In the genomic region with DNA sequence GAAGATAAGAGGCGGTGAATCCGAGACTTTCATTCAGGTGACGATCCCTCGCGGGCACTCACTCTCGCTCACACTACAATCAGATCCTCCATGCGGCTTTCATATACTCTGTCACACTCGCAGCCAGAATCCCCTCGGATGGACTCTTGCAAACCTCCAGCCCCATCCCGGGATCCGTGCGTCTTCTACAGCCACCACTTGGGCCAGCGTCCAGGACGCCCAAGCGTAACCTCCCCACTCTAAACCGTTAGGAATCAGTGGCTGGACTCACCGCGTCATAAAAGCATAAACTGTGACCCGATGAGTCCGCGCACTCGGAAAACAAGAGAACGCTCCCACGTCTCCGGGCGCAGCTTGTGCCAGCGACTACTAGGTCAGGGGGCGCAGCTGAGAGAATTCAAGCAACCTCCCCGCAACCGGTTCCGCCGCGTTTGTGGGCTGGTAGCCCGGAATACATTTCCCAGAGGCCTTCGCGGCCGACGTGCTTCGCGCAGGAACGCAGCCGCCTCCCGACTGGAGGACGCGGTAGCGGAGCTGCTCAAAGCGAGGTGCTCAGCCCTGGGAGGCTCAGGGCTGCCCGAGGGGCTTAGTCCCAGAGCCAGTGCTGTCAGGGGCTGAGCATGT, we compare ENCODE assay signal across 8 cellular contexts. TPM values are rescaled to one million over a fixed set of nuclear protein-coding genes. Genes with fewer than 3 reads are reported as not detected.
A peak's percentile ranks its signal among the peaks of the same experiment; 100 is the strongest.
DNase-seq lines count a peak whose midpoint lies in the region; ATAC-seq, FAIRE-seq and TF ChIP-seq lines count a peak whose summit lies in the region.

No MANE protein-coding gene starts in this region.

- H3K27ac ChIP-seq in gastroesophageal sphincter = peak overlapping the region; percentile 50 to 89 (median 88)

- DNase-seq in GM19239 (ENCODE audit: insufficient read length, low spot score) = peak; percentile 16
- DNase-seq in SK-MEL-5 (ENCODE audit: low read depth, low spot score) = peak; percentile 42
- DNase-seq in activated naive CD4-positive, alpha-beta T cell treated with anti-CD3 and anti-CD28 coated beads, Interleukin-2, amount 10 ng/mL, durations not matched to agents 7 days and 5 days = peak; percentile 85
- DNase-seq in stimulated activated naive CD8-positive, alpha-beta T cell treated with anti-CD3 and anti-CD28 coated beads, Interleukin-15, Interleukin-2, amounts not matched to agents 100 U/mL and 50 U/mL, for 24 hours = peak; percentile 79

- H3K27me3 Mint-ChIP-seq in activated naive CD4-positive, alpha-beta T cell treated with anti-CD3 and anti-CD28 coated beads, Interleukin-2, amount 10 ng/mL, durations not matched to agents 7 days and 5 days = peaks cover 5% of the 10 kb centered on the region

- FAIRE-seq in GM19239 (lab: Jason Lieb, UNC) = no peak

- H3K27me3 ChIP-seq in gastroesophageal sphincter (no peaks in the 10 kb centered on the region), neuron (ENCODE audit: insufficient read depth, low read length) (no peaks in the 10 kb centered on the region)

- H3K4me1 ChIP-seq in gastroesophageal sphincter = peaks cover 0 to 23% (median 0%) of the 10 kb centered on the region in 3 donors
- H3K4me1 ChIP-seq in neuron (ENCODE audit: insufficient read depth, low read length) = no peaks in the 10 kb centered on the region

- no peak for TF ChIP-seq EP300 in gastroesophageal sphincter (IDR thresholded peaks at IDR 0.05)

- TF ChIP-seq POLR2A in gastroesophageal sphincter (IDR thresholded peaks at IDR 0.05) = peak; percentile 45 to 49

- H3K36me3 ChIP-seq in gastroesophageal sphincter (peaks cover 0 to 16% of the 10 kb centered on the region in 2 donors), neuron (ENCODE audit: insufficient read depth, low read length) (peaks cover 12% of the 10 kb centered on the region)

- ATAC-seq in gastroesophageal sphincter (peak; percentile 90), GM21423 (IDR thresholded peaks at IDR 0.05; ENCODE audit: unreplicated experiment) (no peak), HG03571 (IDR thresholded peaks at IDR 0.05; ENCODE audit: unreplicated experiment) (no peak)
- ATAC-seq in stimulated activated naive CD8-positive, alpha-beta T cell treated with anti-CD3 and anti-CD28 coated beads, Interleukin-15, Interleukin-2, amounts not matched to agents 100 U/mL and 50 U/mL, for 24 hours = peak; percentile 95

- CTCF ChIA-PET in activated naive CD4-positive, alpha-beta T cell treated with anti-CD3 and anti-CD28 coated beads, Interleukin-2, amount 10 ng/mL, durations not matched to agents 7 days and 5 days (lab: Charles Lee) = no interaction called here

- TF ChIP-seq CTCF in gastroesophageal sphincter (IDR thresholded peaks at IDR 0.05) = peak in 1 of 4 experiments; percentile 51

- H2AFZ ChIP-seq in neuron (ENCODE audit: low read depth, low read length) = peak overlapping the region; percentile 49

- 0 to 1% methylated on average over 5 to 12 of the region's 48 CpGs for WGBS in gastroesophageal sphincter (ENCODE audit: low coverage in 1 of 2), 2 donors

- H3K4me3 ChIP-seq in gastroesophageal sphincter (peak overlapping the region; percentile 53 to 70), neuron (ENCODE audit: low read length) (peak overlapping the region; percentile 55)

- H3K27ac Mint-ChIP-seq in activated naive CD4-positive, alpha-beta T cell treated with anti-CD3 and anti-CD28 coated beads, Interleukin-2, amount 10 ng/mL, durations not matched to agents 7 days and 5 days = peak overlapping the region; percentile 88

- H3K9me3 ChIP-seq in gastroesophageal sphincter (peaks cover 0 to 4% (median 0%) of the 10 kb centered on the region in 3 donors), neuron (ENCODE audit: low read length) (peaks cover 11% of the 10 kb centered on the region)

- H3K9me3 Mint-ChIP-seq in activated naive CD4-positive, alpha-beta T cell treated with anti-CD3 and anti-CD28 coated beads, Interleukin-2, amount 10 ng/mL, durations not matched to agents 7 days and 5 days = peaks cover 32% of the 10 kb centered on the region

- H3K4me1 Mint-ChIP-seq in activated naive CD4-positive, alpha-beta T cell treated with anti-CD3 and anti-CD28 coated beads, Interleukin-2, amount 10 ng/mL, durations not matched to agents 7 days and 5 days = peaks cover 14% of the 10 kb centered on the region

- in situ Hi-C loops in SK-MEL-5 (cut with HindIII; ENCODE audit: low pct_unique_long_range_greater_than_20kb, low sequenced_read_pairs) = no loop called here

- H3K36me3 Mint-ChIP-seq in activated naive CD4-positive, alpha-beta T cell treated with anti-CD3 and anti-CD28 coated beads, Interleukin-2, amount 10 ng/mL, durations not matched to agents 7 days and 5 days = peaks cover 15% of the 10 kb centered on the region

- H3K4me3 Mint-ChIP-seq in activated naive CD4-positive, alpha-beta T cell treated with anti-CD3 and anti-CD28 coated beads, Interleukin-2, amount 10 ng/mL, durations not matched to agents 7 days and 5 days = peak overlapping the region; percentile 88

RNA-seq across cellular contexts. Expression of gene ZNF607, which starts 27.6 kb away (rescaled TPM):
- total RNA-seq in SK-MEL-5 (2014; rRNA removed; shearing (Covaris generic)) = 2.8 and 2.9 TPM in 2 replicates
- 2.4 and 3.9 TPM in 2 replicates for polyA plus RNA-seq in SK-MEL-5 (2015; cell fraction: cytosol; rRNA removed)
- polyA plus RNA-seq in SK-MEL-5 (2015; cell fraction: nucleus; rRNA removed) = 4.1 and 6.1 TPM in 2 replicates
- 10 to 100 TPM in 1 of 4 donors, 1 to 10 TPM in 3; 3.9 to 14.9 (median 5.9) TPM for total RNA-seq in gastroesophageal sphincter

RNA-seq across cellular contexts. Expression of gene ZFP30, which starts 36.7 kb away (rescaled TPM):
- total RNA-seq in SK-MEL-5 (2014; rRNA removed; shearing (Covaris generic)) = 7.8 and 8.7 TPM in 2 replicates
- polyA plus RNA-seq in SK-MEL-5 (2015; cell fraction: cytosol; rRNA removed) = 1.5 and 3.0 TPM in 2 replicates
- 4.5 and 4.8 TPM in 2 replicates for polyA plus RNA-seq in SK-MEL-5 (2015; cell fraction: nucleus; rRNA removed)
- total RNA-seq in gastroesophageal sphincter = 10 to 100 TPM in 3 of 4 donors, 1 to 10 TPM in 1; 9.6 to 17.4 (median 14.9) TPM

Comparison
In these comparisons a context has a peak if more than half of its experiments do, and no peak if none do; other contexts are left out.
1. DNase-seq: peak in every context shown above with its lines; median percentile 85 in activated naive CD4-positive, alpha-beta T cell treated with anti-CD3 and anti-CD28 coated beads, Interleukin-2, amount 10 ng/mL, durations not matched to agents 7 days and 5 days; 79 in stimulated activated naive CD8-positive, alpha-beta T cell treated with anti-CD3 and anti-CD28 coated beads, Interleukin-15, Interleukin-2, amounts not matched to agents 100 U/mL and 50 U/mL, for 24 hours; 42 in SK-MEL-5; 16 in GM19239.
2. ATAC-seq: peak in gastroesophageal sphincter (single experiment) and stimulated activated naive CD8-positive, alpha-beta T cell treated with anti-CD3 and anti-CD28 coated beads, Interleukin-15, Interleukin-2, amounts not matched to agents 100 U/mL and 50 U/mL, for 24 hours (single experiment); none in GM21423 (single experiment) and HG03571 (single experiment).